ENCODE assay signal across 27 cellular contexts in the genomic region with DNA sequence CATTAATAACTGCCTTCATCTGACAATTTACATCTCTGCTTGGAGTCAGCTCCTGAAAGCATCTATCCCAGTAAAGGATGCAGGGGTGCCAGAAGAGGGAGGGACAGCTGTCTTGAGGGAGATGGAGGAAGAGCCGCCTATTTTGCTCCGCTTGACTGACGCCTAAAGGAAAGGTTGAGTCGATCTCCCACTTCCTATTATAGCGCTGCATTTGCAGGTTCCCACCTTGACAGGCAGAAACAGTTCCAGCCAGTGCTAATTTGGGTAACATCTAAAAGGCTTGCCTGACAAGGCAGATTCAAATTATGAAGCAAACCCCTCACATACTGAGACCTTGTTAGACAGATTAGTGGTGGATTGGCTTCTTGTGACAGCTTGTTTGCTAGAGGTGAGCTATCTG.
DNase-seq lines count a peak whose midpoint lies in the region; ATAC-seq and TF ChIP-seq lines count a peak whose summit lies in the region.
"Had no signal": no experiment of that assay in that cellular context is flagged by ENCODE, and none has a peak within 500 bp of the region (broad histone marks: within the 10 kb centered on the region; RNA-seq: fewer than 3 reads in every experiment).

No MANE protein-coding gene starts in this region.

- TF ChIP-seq CTCF in CD4-positive, alpha-beta T cell (IDR thresholded peaks at IDR 0.05) = no peak

- POLR2A ChIA-PET in CD4-positive, alpha-beta T cell (lab: Charles Lee) = no interaction called here

- no peak overlapping the region for H4K5ac ChIP-seq in mesendoderm (ENCODE audit: low read length)

- no peak overlapping the region for H3K4ac ChIP-seq in mesendoderm (ENCODE audit: low read depth, low read length)

- H2BK5ac ChIP-seq in mesendoderm (ENCODE audit: low read length) = no peak overlapping the region

- H3K36me3 ChIP-seq in mesendoderm (ENCODE audit: control insufficient read depth, insufficient read depth, low read length) = no peaks in the 10 kb centered on the region
- H3K36me3 ChIP-seq: ascending aorta, lower lobe of right lung, neutrophil had no signal

- H4K8ac ChIP-seq in mesendoderm (ENCODE audit: low read depth, low read length) = no peak overlapping the region

- no peaks in the 10 kb centered on the region for H3K36me3 Mint-ChIP-seq in CD4-positive, alpha-beta T cell (ENCODE audit: low read depth)
- H3K36me3 Mint-ChIP-seq: activated CD4-positive, alpha-beta memory T cell treated with anti-CD3 and anti-CD28 coated beads for 36 hours; activated naive CD4-positive, alpha-beta T cell treated with anti-CD3 and anti-CD28 coated beads, Interleukin-2, amount 50 U/mL, for 72 hours; T-cell; type B pancreatic cell had no signal

- no peak overlapping the region for H3K18ac ChIP-seq in mesendoderm (ENCODE audit: low read length)

- no peaks in the 10 kb centered on the region for H3K27me3 Mint-ChIP-seq in CD4-positive, alpha-beta T cell
- H3K27me3 Mint-ChIP-seq: activated CD4-positive, alpha-beta memory T cell treated with anti-CD3 and anti-CD28 coated beads for 36 hours; activated T-helper 17 cell treated with anti-CD3 and anti-CD28 coated beads, Interleukin-2, amount 50 U/mL, for 72 hours; T-cell had no signal

- intact Hi-C loops in CD4-positive, alpha-beta T cell (cut with DNase I, micrococcal nuclease) = no loop called here

- CTCF ChIA-PET in CD4-positive, alpha-beta T cell (lab: Charles Lee) = no interaction called here

- H3K4me3 Mint-ChIP-seq in CD4-positive, alpha-beta T cell = no peak overlapping the region
- H3K4me3 Mint-ChIP-seq: activated CD4-positive, alpha-beta memory T cell treated with anti-CD3 and anti-CD28 coated beads for 36 hours; activated T-helper 17 cell treated with anti-CD3 and anti-CD28 coated beads, Interleukin-2, amount 50 U/mL, for 72 hours; T-cell; type B pancreatic cell had no signal

- H3K4me3 ChIP-seq in mesendoderm (ENCODE audit: low read length) = no peak overlapping the region
- H3K4me3 ChIP-seq: ascending aorta, GM12878, lower lobe of right lung, smooth muscle cell had no signal

- no peak overlapping the region for H2BK15ac ChIP-seq in mesendoderm (replicated peaks; ENCODE audit: low read depth)

- H3K23ac ChIP-seq in mesendoderm (ENCODE audit: low read length) = no peak overlapping the region

- no peak overlapping the region for H3K4me2 ChIP-seq in mesendoderm (ENCODE audit: low read length)
- H3K4me2 ChIP-seq: smooth muscle cell had no signal

- no peak overlapping the region for H3K27ac ChIP-seq in mesendoderm (ENCODE audit: low read depth, low read length)
- no peak overlapping the region for H3K27ac ChIP-seq in CD4-positive, alpha-beta T cell (ENCODE audit: low read depth, low read length)
- H3K27ac ChIP-seq: ascending aorta, lower lobe of right lung, neutrophil had no signal

- peaks cover 2% of the 10 kb centered on the region for H3K4me1 ChIP-seq in mesendoderm (ENCODE audit: control insufficient read depth, low read depth, low read length)
- H3K4me1 ChIP-seq: ascending aorta, lower lobe of right lung had no signal

- WGBS in mesendoderm (ENCODE audit: extremely low coverage, insufficient coverage, low lambda C conversion rate) = no CpG with 5 or more reads among the region's 5 CpGs

- no peaks in the 10 kb centered on the region for H3K4me1 Mint-ChIP-seq in CD4-positive, alpha-beta T cell (ENCODE audit: low read depth)
- H3K4me1 Mint-ChIP-seq: activated T-helper 17 cell treated with anti-CD3 and anti-CD28 coated beads, Interleukin-2, amount 50 U/mL, for 72 hours; T-cell had no signal

- H3K27ac Mint-ChIP-seq in CD4-positive, alpha-beta T cell = no peak overlapping the region
- H3K27ac Mint-ChIP-seq: activated CD4-positive, alpha-beta memory T cell treated with anti-CD3 and anti-CD28 coated beads for 36 hours; activated naive CD4-positive, alpha-beta T cell treated with anti-CD3 and anti-CD28 coated beads, Interleukin-2, amount 50 U/mL, for 72 hours; activated T-helper 17 cell treated with anti-CD3 and anti-CD28 coated beads, Interleukin-2, amount 50 U/mL, for 72 hours; T-cell; type B pancreatic cell had no signal

- no peak for ATAC-seq in HG03442 (IDR thresholded peaks at IDR 0.05; ENCODE audit: unreplicated experiment)
- no peak for ATAC-seq in GM18498 (IDR thresholded peaks at IDR 0.05; ENCODE audit: unreplicated experiment)
- ATAC-seq in CD4-positive, alpha-beta T cell (ENCODE audit: poor library complexity) = no peak
- ATAC-seq: activated naive CD4-positive, alpha-beta T cell treated with anti-CD3 and anti-CD28 coated beads, Interleukin-2, amount 50 U/mL, for 72 hours; activated T-helper 17 cell treated with anti-CD3 and anti-CD28 coated beads, Interleukin-2, amount 50 U/mL, for 72 hours; GM12878; lower lobe of right lung; Panc1; T-cell had no signal

- DNase-seq in DMS 273 (lab: John Stamatoyannopoulos, UW; ENCODE audit: unreplicated experiment) (peak; percentile 80), NCI-H1694 treated with DMSO at 0.1 percent for 48 hours (lab: John Stamatoyannopoulos, UW) (peak; percentile 91), NCI-H69 (lab: John Stamatoyannopoulos, UW) (peak; percentile 99), mesendoderm (peak; percentile 46), DMS114 treated with DMSO at 0.1 percent for 48 hours (lab: John Stamatoyannopoulos, UW; ENCODE audit: unreplicated experiment) (no peak)
- DNase-seq in CD4-positive, alpha-beta T cell = no peak
- DNase-seq: activated CD4-positive, alpha-beta memory T cell treated with anti-CD3 and anti-CD28 coated beads for 36 hours; activated CD8-positive, alpha-beta memory T cell treated with anti-CD3 and anti-CD28 coated beads, Interleukin-2, amount 50 U/mL, for 48 hours; COR-L47; dermis blood vessel endothelial cell; H7; kidney; lower lobe of right lung; NCI-H2107; SIG-M5; stimulated activated CD4-positive, alpha-beta T cell treated with anti-CD3 and anti-CD28 coated beads, Interleukin-2, amount 100 ng/mL, for 24 hours; T-cell had no signal

- H3K9me3 ChIP-seq in CD4-positive, alpha-beta T cell (ENCODE audit: control insufficient read depth, low read length) = no peaks in the 10 kb centered on the region
- H3K9me3 ChIP-seq: ascending aorta, lower lobe of right lung, neutrophil had no signal

- H2AK5ac ChIP-seq in mesendoderm (ENCODE audit: low read length) = no peak overlapping the region

- peaks cover 2% of the 10 kb centered on the region for H3K9me3 Mint-ChIP-seq in CD4-positive, alpha-beta T cell
- H3K9me3 Mint-ChIP-seq: activated naive CD4-positive, alpha-beta T cell treated with anti-CD3 and anti-CD28 coated beads, Interleukin-2, amount 50 U/mL, for 72 hours; type B pancreatic cell had no signal

- H3K79me1 ChIP-seq in mesendoderm (ENCODE audit: low read length) = no peaks in the 10 kb centered on the region

- H3K27me3 ChIP-seq in mesendoderm (ENCODE audit: insufficient read depth, low read length, poor library complexity) = no peaks in the 10 kb centered on the region
- no peaks in the 10 kb centered on the region for H3K27me3 ChIP-seq in CD4-positive, alpha-beta T cell (ENCODE audit: control insufficient read depth, insufficient read depth, low read length)
- H3K27me3 ChIP-seq: ascending aorta, neutrophil had no signal

- no peaks in the 10 kb centered on the region for H3K79me2 ChIP-seq in mesendoderm (ENCODE audit: control insufficient read depth, insufficient read depth, low read length)

- H2BK120ac ChIP-seq in mesendoderm (ENCODE audit: low read depth, low read length) = no peak overlapping the region

- H3K56ac ChIP-seq in mesendoderm (ENCODE audit: low read length) = no peak overlapping the region

- H3K9ac ChIP-seq in mesendoderm (ENCODE audit: low read length) = no peak overlapping the region

Comparison
In these comparisons a context has a peak if more than half of its experiments do, and no peak if none do; other contexts are left out.
1. DNase-seq: peak in DMS 273 (single experiment), NCI-H1694 treated with DMSO at 0.1 percent for 48 hours (single experiment), NCI-H69 (single experiment) and mesendoderm (single experiment); none in CD4-positive, alpha-beta T cell (0 of 10) and DMS114 treated with DMSO at 0.1 percent for 48 hours (single experiment).